Comparison of ENCODE assay signal across 1 cellular context in genomic region chr7:116776046-116776445, GRCh38.
TF ChIP-seq lines count a peak whose summit lies in the region.

No MANE protein-coding gene starts in this region.

TF ChIP-seq in endothelial cell of umbilical vein, 7 proteins besides CTCF, POLR2A, EP300 and RAD21 (continued from another document):
- TF ChIP-seq POLR2AphosphoS5 (IDR thresholded peaks at IDR 0.05; ENCODE audit: insufficient read depth, low read depth, low read length) = no peak
